8 cellular contexts compared by ENCODE assay signal in the genomic region with DNA sequence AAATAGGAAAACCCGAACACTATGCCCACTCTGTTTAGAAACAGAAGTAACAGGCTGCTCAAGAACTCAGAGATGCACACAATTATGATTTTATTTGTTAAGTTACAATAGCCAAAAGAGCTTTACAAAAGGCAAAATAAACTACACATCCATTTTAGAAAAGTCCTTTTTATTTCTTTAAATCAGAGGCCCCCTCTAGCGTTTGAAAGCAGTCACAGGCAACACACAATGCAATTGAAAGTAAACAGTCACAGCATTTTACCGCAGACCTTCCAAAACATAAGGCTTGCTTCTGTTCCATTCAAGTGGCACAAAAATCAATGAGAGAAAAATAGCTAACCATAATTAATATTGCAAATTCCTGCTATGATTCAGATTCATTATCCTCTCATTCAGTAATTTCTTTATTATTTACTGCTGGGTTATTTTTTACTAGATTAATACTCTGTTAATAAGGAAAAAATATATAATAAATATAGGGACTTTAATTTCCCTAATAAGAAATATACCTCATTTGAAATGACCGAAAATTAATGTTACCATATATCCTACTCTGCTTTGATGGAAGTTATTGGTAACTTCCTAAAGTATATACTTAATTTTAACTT.
DNase-seq lines count a peak whose midpoint lies in the region; ATAC-seq and TF ChIP-seq lines count a peak whose summit lies in the region.

No MANE protein-coding gene starts in this region.

- H3K36me3 ChIP-seq in ascending aorta = no peaks in the 10 kb centered on the region
- no peaks in the 10 kb centered on the region for H3K36me3 ChIP-seq in kidney epithelial cell (ENCODE audit: control insufficient read depth, insufficient read depth, low read length)
- peaks cover 0 to 5% of the 10 kb centered on the region in 2 donors for H3K36me3 ChIP-seq in gastrocnemius medialis

- H3K27ac ChIP-seq in ascending aorta (no peak overlapping the region), gastrocnemius medialis (no peak overlapping the region)

- H3K4me1 ChIP-seq in ascending aorta (peaks cover 0 to 28% of the 10 kb centered on the region in 2 donors), gastrocnemius medialis (no peaks in the 10 kb centered on the region)

- no peaks in the 10 kb centered on the region for H3K9me3 ChIP-seq in ascending aorta
- no peaks in the 10 kb centered on the region for H3K9me3 ChIP-seq in gastrocnemius medialis

- DNase-seq in GM04504 (ENCODE audit: low read depth) (peak; percentile 18), M059J (ENCODE audit: low read depth) (peak; percentile 22), ascending aorta (ENCODE audit: low spot score in 2 of 2) (peak in 1 of 2 donors; percentile 69), kidney epithelial cell (ENCODE audit: low read depth) (no peak), SKM-1 (lab: John Stamatoyannopoulos, UW; ENCODE audit: unreplicated experiment) (no peak), ecto neural progenitor cell (ENCODE audit: low spot score) (no peak), GDM1 (lab: John Stamatoyannopoulos, UW) (no peak), gastrocnemius medialis (no peak)

- in situ Hi-C loops in gastrocnemius medialis (cut with MboI; ENCODE audit: low sequenced_read_pairs in 4 of 4) = no loop called here

- intact Hi-C loops in ascending aorta (cut with DNase I) (loop anchor here (2.0 to 5.0 kb wide), 3 partner anchors 43 to 250 kb away; no protein-coding TSS in a partner anchor), gastrocnemius medialis (cut with DNase I; ENCODE audit: low total_unique reads) (no loop called here)

- no peak for TF ChIP-seq POLR2A in gastrocnemius medialis (IDR thresholded peaks at IDR 0.05)

- H3K27me3 ChIP-seq in ascending aorta (no peaks in the 10 kb centered on the region), kidney epithelial cell (ENCODE audit: control insufficient read depth, insufficient read depth, low read length) (no peaks in the 10 kb centered on the region), gastrocnemius medialis (no peaks in the 10 kb centered on the region)

- H3K4me3 ChIP-seq in ascending aorta = peak overlapping the region in 1 of 2 donors; percentile 33
- H3K4me3 ChIP-seq in kidney epithelial cell (ENCODE audit: low read depth, low read length) = no peak overlapping the region
- H3K4me3 ChIP-seq in gastrocnemius medialis = no peak overlapping the region

- TF ChIP-seq CTCF in ascending aorta (IDR thresholded peaks at IDR 0.05) (peak; percentile 43 to 83 (median 73)), kidney epithelial cell (IDR thresholded peaks at IDR 0.05; ENCODE audit: insufficient read depth, low read length, poor library complexity, severe bottlenecking) (peak; percentile 77), gastrocnemius medialis (IDR thresholded peaks at IDR 0.05 in 4 of 5, conservative IDR thresholded peaks at IDR 0.05 in 1 of 5) (peak in 1 of 5 experiments; percentile 23)

- ATAC-seq in gastrocnemius medialis = no peak

Comparison
In these comparisons a context has a peak if more than half of its experiments do, and no peak if none do; other contexts are left out.
1. DNase-seq: peak in GM04504 (single experiment) and M059J (single experiment); none in kidney epithelial cell (single experiment), SKM-1 (single experiment), ecto neural progenitor cell (single experiment), GDM1 (single experiment) and gastrocnemius medialis (0 of 2).